ENCODE assay signal across 21 cellular contexts in genomic region chr2:165182029-165182428, GRCh38.
"Had no signal": no experiment of that assay in that cellular context is flagged by ENCODE, and none has a peak within 500 bp of the region (broad histone marks: within the 10 kb centered on the region; RNA-seq: fewer than 3 reads in every experiment).

No MANE protein-coding gene starts in this region.

- H3K36me3 ChIP-seq: heart left ventricle, pancreas, suprapubic skin, thyroid gland, uterus had no signal

- ATAC-seq: esophagus mucosa; heart left ventricle; left colon; left ventricle myocardium superior; pancreas; right cardiac atrium; stimulated activated naive CD8-positive, alpha-beta T cell treated with anti-CD3 and anti-CD28 coated beads, Interleukin-15, Interleukin-2, amounts not matched to agents 100 U/mL and 50 U/mL, for 24 hours had no signal

- H3K9me3 Mint-ChIP-seq: nephron, type B pancreatic cell had no signal

- H3K4me3 Mint-ChIP-seq: nephron, type B pancreatic cell had no signal

- H3K27me3 ChIP-seq: pancreas, suprapubic skin, thyroid gland, uterus had no signal

- DNase-seq: effector CD4-positive, alpha-beta T cell; heart left ventricle; hippocampal formation; left colon; left ventricle myocardium superior; mesenchymal stem cell; midbrain; occipital lobe; pancreas; right cardiac atrium; small intestine; stimulated activated CD4-positive, alpha-beta T cell treated with anti-CD3 and anti-CD28 coated beads, Interleukin-12 subunit alpha, Interleukin-12 subunit beta, amount 100 ng/mL, for 4 hours; stimulated activated naive CD8-positive, alpha-beta T cell treated with anti-CD3 and anti-CD28 coated beads, Interleukin-15, Interleukin-2, amounts not matched to agents 100 U/mL and 50 U/mL, for 24 hours; thyroid gland; uterus had no signal

- H3K36me3 Mint-ChIP-seq: type B pancreatic cell had no signal

- H3K4me3 ChIP-seq: heart left ventricle, lung, pancreas, suprapubic skin, thyroid gland, uterus had no signal

- H3K27ac ChIP-seq: heart left ventricle, pancreas, suprapubic skin, thyroid gland, uterus had no signal

- H3K4me1 Mint-ChIP-seq: nephron had no signal

- H3K27ac Mint-ChIP-seq: nephron, progenitor cell of endocrine pancreas, type B pancreatic cell had no signal

- H3K27me3 Mint-ChIP-seq: progenitor cell of endocrine pancreas, type B pancreatic cell had no signal
